In the genomic region with DNA sequence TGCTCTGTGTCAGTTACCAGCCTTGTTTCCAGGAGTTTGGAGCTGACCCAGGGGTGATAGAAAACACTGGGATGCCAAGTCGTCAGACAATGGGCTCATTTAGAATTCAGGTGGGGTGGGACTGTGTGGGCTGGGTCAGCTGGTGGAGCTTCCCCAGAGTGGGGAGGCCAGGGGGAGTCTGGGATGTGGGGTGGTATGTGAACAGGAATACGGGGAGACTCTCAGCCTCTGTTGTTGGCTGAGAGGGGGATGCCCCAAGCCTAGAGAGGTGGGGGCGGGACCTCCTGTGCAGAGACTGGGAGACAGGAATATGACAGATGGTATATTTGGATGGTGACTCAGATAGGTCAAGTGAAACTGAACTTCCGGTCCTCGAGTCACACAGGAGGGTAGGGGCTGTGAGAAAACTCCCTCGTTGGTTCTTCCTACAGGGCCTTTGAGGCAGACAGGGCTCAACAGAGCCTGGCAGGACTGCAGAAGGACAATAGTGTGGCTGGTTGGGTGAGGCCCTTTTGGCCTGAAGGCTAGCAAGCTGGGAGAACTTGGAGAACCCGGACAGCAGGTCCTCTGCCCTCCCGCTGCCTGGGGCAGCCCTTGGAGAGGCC, we compare ENCODE assay signal across 8 cellular contexts. TPM values are rescaled to one million over a fixed set of nuclear protein-coding genes. Genes with fewer than 3 reads are reported as not detected.
DNase-seq lines count a peak whose midpoint lies in the region; ATAC-seq and TF ChIP-seq lines count a peak whose summit lies in the region.

No MANE protein-coding gene starts in this region.

- peak overlapping the region; percentile 12; the same call in 1 of the 2 replicates for H3K4me3 ChIP-seq in GM08714 (ENCODE audit: low read length)
- no peak overlapping the region for H3K4me3 ChIP-seq in BE2C (ENCODE audit: low read depth, low read length)
- no peak overlapping the region for H3K4me3 ChIP-seq in adrenal gland

- H3K27me3 ChIP-seq in BE2C (no peaks in the 10 kb centered on the region), adrenal gland (peaks cover 3% of the 10 kb centered on the region)

- peak overlapping the region; percentile 65 for H3K27ac Mint-ChIP-seq in activated naive CD4-positive, alpha-beta T cell treated with anti-CD3 and anti-CD28 coated beads, Interleukin-2, amount 50 U/mL, for 24 hours

- ATAC-seq in GM21526 (IDR thresholded peaks at IDR 0.05; ENCODE audit: low FRiP score, unreplicated experiment): peak; percentile 49

- H3K36me3 Mint-ChIP-seq in activated naive CD4-positive, alpha-beta T cell treated with anti-CD3 and anti-CD28 coated beads, Interleukin-2, amount 50 U/mL, for 24 hours: no peaks in the 10 kb centered on the region

- H3K36me3 ChIP-seq in BE2C (no peaks in the 10 kb centered on the region), adrenal gland (replicated peaks in 1 of 2) (no peaks in the 10 kb centered on the region)

- H3K4me3 Mint-ChIP-seq in activated naive CD4-positive, alpha-beta T cell treated with anti-CD3 and anti-CD28 coated beads, Interleukin-2, amount 50 U/mL, for 24 hours: no peak overlapping the region

- no peaks in the 10 kb centered on the region for H3K4me1 ChIP-seq in BE2C
- H3K4me1 ChIP-seq in adrenal gland (replicated peaks in 1 of 2): no peaks in the 10 kb centered on the region

- 56 to 62% (median 58%) methylated on average over 5 to 8 of the region's 8 CpGs for WGBS in adrenal gland, 4 donors

- TF ChIP-seq CTCF in BE2C (IDR thresholded peaks at IDR 0.05; ENCODE audit: low read depth, low read length) (no peak), adrenal gland (IDR thresholded peaks at IDR 0.05) (no peak)

- H3K9me3 Mint-ChIP-seq in activated naive CD4-positive, alpha-beta T cell treated with anti-CD3 and anti-CD28 coated beads, Interleukin-2, amount 50 U/mL, for 24 hours: no peaks in the 10 kb centered on the region

- intact Hi-C loops in adrenal gland (cut with DNase I): no loop called here

- peaks cover 24% of the 10 kb centered on the region for H3K4me1 Mint-ChIP-seq in activated naive CD4-positive, alpha-beta T cell treated with anti-CD3 and anti-CD28 coated beads, Interleukin-2, amount 50 U/mL, for 24 hours

- no peak for TF ChIP-seq POLR2A in adrenal gland (IDR thresholded peaks at IDR 0.05)

- no peaks in the 10 kb centered on the region for H3K27me3 Mint-ChIP-seq in activated naive CD4-positive, alpha-beta T cell treated with anti-CD3 and anti-CD28 coated beads, Interleukin-2, amount 50 U/mL, for 24 hours

- H3K9me3 ChIP-seq in BE2C (no peaks in the 10 kb centered on the region), adrenal gland (replicated peaks in 1 of 3) (no peaks in the 10 kb centered on the region)

- DNase-seq in HPDE6-E6E7 (ENCODE audit: extremely low spot score): peak; percentile 86
- DNase-seq in myocyte (ENCODE audit: low read depth): peak; percentile 48
- DNase-seq in BE2C: no peak
- no peak for DNase-seq in adrenal gland
- no peak for DNase-seq in T-helper 9 cell

- H3K27ac ChIP-seq in adrenal gland: no peak overlapping the region

RNA-seq across cellular contexts. Expression of gene CDH1, which starts 23.7 kb away (rescaled TPM):
- 0.11 TPM in 1 of 2 replicates, not detected in the other for total RNA-seq in myocyte
- polyA plus RNA-seq in myocyte (2012): 2.7 TPM
- polyA plus RNA-seq in BE2C (2012; ENCODE audit: insufficient read depth, insufficient read length, low read depth): not detected
- 1 to 10 TPM in 2 of 8 donors, under 1 TPM in 3, not detected in 3; 0.11 to 1.2 (median 0.88) TPM for total RNA-seq in adrenal gland
- under 1 TPM; 0.24 to 0.40 (median 0.27) TPM for polyA plus RNA-seq in adrenal gland

Comparison
In these comparisons a context has a peak if more than half of its experiments do, and no peak if none do; other contexts are left out.
1. DNase-seq: peak in HPDE6-E6E7 (single experiment) and myocyte (single experiment); none in BE2C (single experiment), adrenal gland (0 of 7) and T-helper 9 cell (single experiment).